In genomic region chr6:28217890-28218289, GRCh38 we compare ENCODE assay signal across 1 cellular context.
TF ChIP-seq lines count a peak whose summit lies in the region.

No MANE protein-coding gene starts in this region.

TF ChIP-seq in K562, 482 proteins besides CTCF, POLR2A, EP300 and RAD21:
- TF ChIP-seq ATF2 (CRISPR knock-in tag; IDR thresholded peaks at IDR 0.05): no peak
- TF ChIP-seq SMAD3 (CRISPR knock-in tag; conservative IDR thresholded peaks at IDR 0.05): no peak
- no peak for TF ChIP-seq SOX6 (IDR thresholded peaks at IDR 0.05)
- no peak for TF ChIP-seq TBL1XR1 (IDR thresholded peaks at IDR 0.05; ENCODE audit: low read length in 2 of 2)
- no peak for TF ChIP-seq E2F3 (CRISPR knock-in tag; IDR thresholded peaks at IDR 0.05)
- no peak for TF ChIP-seq TCF7 (IDR thresholded peaks at IDR 0.05; ENCODE audit: borderline replicate concordance)
- no peak for TF ChIP-seq ZBTB26 (CRISPR knock-in tag; IDR thresholded peaks at IDR 0.05)
- no peak for TF ChIP-seq HMG20A (CRISPR knock-in tag; conservative IDR thresholded peaks at IDR 0.05)
- no peak for TF ChIP-seq NR2F6 (CRISPR knock-in tag; IDR thresholded peaks at IDR 0.05)
- no peak for TF ChIP-seq BCLAF1 (IDR thresholded peaks at IDR 0.05; ENCODE audit: borderline replicate concordance in 1 of 2, control insufficient read depth in 1 of 2, low read depth in 2 of 2, low read length in 1 of 2)
- TF ChIP-seq ZNF707 (CRISPR knock-in tag; conservative IDR thresholded peaks at IDR 0.05): no peak
- TF ChIP-seq, protein P1, sequence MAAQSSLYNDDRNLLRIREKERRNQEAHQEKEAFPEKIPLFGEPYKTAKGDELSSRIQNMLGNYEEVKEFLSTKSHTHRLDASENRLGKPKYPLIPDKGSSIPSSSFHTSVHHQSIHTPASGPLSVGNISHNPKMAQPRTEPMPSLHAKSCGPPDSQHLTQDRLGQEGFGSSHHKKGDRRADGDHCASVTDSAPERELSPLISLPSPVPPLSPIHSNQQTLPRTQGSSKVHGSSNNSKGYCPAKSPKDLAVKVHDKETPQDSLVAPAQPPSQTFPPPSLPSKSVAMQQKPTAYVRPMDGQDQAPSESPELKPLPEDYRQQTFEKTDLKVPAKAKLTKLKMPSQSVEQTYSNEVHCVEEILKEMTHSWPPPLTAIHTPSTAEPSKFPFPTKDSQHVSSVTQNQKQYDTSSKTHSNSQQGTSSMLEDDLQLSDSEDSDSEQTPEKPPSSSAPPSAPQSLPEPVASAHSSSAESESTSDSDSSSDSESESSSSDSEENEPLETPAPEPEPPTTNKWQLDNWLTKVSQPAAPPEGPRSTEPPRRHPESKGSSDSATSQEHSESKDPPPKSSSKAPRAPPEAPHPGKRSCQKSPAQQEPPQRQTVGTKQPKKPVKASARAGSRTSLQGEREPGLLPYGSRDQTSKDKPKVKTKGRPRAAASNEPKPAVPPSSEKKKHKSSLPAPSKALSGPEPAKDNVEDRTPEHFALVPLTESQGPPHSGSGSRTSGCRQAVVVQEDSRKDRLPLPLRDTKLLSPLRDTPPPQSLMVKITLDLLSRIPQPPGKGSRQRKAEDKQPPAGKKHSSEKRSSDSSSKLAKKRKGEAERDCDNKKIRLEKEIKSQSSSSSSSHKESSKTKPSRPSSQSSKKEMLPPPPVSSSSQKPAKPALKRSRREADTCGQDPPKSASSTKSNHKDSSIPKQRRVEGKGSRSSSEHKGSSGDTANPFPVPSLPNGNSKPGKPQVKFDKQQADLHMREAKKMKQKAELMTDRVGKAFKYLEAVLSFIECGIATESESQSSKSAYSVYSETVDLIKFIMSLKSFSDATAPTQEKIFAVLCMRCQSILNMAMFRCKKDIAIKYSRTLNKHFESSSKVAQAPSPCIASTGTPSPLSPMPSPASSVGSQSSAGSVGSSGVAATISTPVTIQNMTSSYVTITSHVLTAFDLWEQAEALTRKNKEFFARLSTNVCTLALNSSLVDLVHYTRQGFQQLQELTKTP (IDR thresholded peaks at IDR 0.05; ENCODE audit: low read depth in 1 of 2, partially characterized antibody in 2 of 2): no peak
- TF ChIP-seq ZNF143 (CRISPR knock-in tag; IDR thresholded peaks at IDR 0.05): no peak
- TF ChIP-seq HDAC1 (IDR thresholded peaks at IDR 0.05): no peak
- no peak for TF ChIP-seq FOXK2 (conservative IDR thresholded peaks at IDR 0.05 in 1 of 2, IDR thresholded peaks at IDR 0.05 in 1 of 2; ENCODE audit: low read depth in 2 of 2)
- TF ChIP-seq EWSR1 (IDR thresholded peaks at IDR 0.05; ENCODE audit: borderline replicate concordance, low read depth, partially characterized antibody): no peak
- TF ChIP-seq XRCC4 (IDR thresholded peaks at IDR 0.05; ENCODE audit: extremely low read depth, insufficient read depth, insufficient read length): no peak
- TF ChIP-seq FOXP1 (CRISPR knock-in tag; IDR thresholded peaks at IDR 0.05): no peak
TF ChIP-seq in K562: peak in this region for 0.
